21 cellular contexts compared by ENCODE assay signal in the genomic region with DNA sequence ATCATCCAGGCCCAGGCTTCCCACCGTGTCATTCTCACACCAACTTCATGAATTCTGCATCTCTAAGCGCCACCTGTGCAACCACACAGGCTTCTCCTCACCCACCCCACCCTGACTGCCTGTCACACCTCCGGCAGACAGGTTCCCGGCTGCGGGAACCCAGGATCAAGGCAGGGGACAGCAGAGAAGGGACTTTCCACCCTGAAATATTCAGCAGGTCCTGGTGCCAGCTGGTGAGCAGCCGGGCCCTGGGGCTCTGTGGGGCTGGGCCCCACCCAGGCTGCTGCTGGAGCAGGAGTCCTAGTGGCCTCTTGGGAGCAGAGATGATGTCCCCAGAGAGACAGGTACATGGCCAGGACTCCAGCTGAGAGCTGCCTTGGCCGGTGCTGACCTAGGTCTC. TPM values are rescaled to one million over a fixed set of nuclear protein-coding genes. Genes with fewer than 3 reads are reported as not detected.
DNase-seq lines count a peak whose midpoint lies in the region; ATAC-seq, FAIRE-seq and TF ChIP-seq lines count a peak whose summit lies in the region.
"Had no signal": no experiment of that assay in that cellular context is flagged by ENCODE, and none has a peak within 500 bp of the region (broad histone marks: within the 10 kb centered on the region; RNA-seq: fewer than 3 reads in every experiment).

No MANE protein-coding gene starts in this region.

- CTCF ChIA-PET in CD8-positive, alpha-beta memory T cell (lab: Charles Lee): interaction anchor here (1.2 to 13.0 kb wide), 4 partner anchors 10 to 30 kb away, joined by 3 to 153 read pairs (median 46); no protein-coding TSS in a partner anchor
- CTCF ChIA-PET in GM12878 (lab: Yijun Ruan, JAX): interaction anchor here (0.9 to 40.1 kb wide), 3 partner anchors 9 to 94 kb away, joined by 4 to 1107 read pairs (median 1107); a partner anchor contains a TSS

- H3K27ac ChIP-seq in CD8-positive, alpha-beta memory T cell (ENCODE audit: low read depth, low read length): no peak overlapping the region
- peak overlapping the region; percentile 63 for H3K27ac ChIP-seq in GM12878 (ENCODE audit: control insufficient read depth, insufficient read depth)
- H3K27ac ChIP-seq: brain microvascular endothelial cell, colonic mucosa, tibial artery had no signal

- H3K4me2 ChIP-seq in GM12878 (ENCODE audit: control insufficient read depth, insufficient read depth): peak overlapping the region; percentile 46
- H3K4me2 ChIP-seq: SK-N-SH had no signal

- no peak overlapping the region for H3K4me3 ChIP-seq in CD8-positive, alpha-beta memory T cell (ENCODE audit: low read length)
- H3K4me3 ChIP-seq in GM12878: no peak overlapping the region
- H3K4me3 ChIP-seq: colonic mucosa, tibial artery had no signal

- H4K20me1 ChIP-seq in GM12878 (ENCODE audit: control insufficient read depth, insufficient read depth): peaks cover 4% of the 10 kb centered on the region

- POLR2A ChIA-PET in CD8-positive, alpha-beta memory T cell (lab: Charles Lee): interaction anchor here (1.2 kb wide), 1 partner anchor 10 kb away, joined by 3 read pairs; no protein-coding TSS in a partner anchor
- POLR2A ChIA-PET in GM12878 (lab: Charles Lee): interaction anchor here (1.0 to 8.4 kb wide), 6 partner anchors 9 to 69 kb away, joined by 3 to 153 read pairs (median 4); a partner anchor contains a TSS

- TF ChIP-seq CTCF in GM12878 (IDR thresholded peaks at IDR 0.05 in 2 of 3, conservative IDR thresholded peaks at IDR 0.05 in 1 of 3; ENCODE audit: control insufficient read depth in 2 of 3, extremely low read depth in 1 of 3, insufficient read depth in 1 of 3, low read depth in 3 of 3, low read length in 3 of 3) (no peak), nephron (IDR thresholded peaks at IDR 0.05; ENCODE audit: unreplicated experiment in 3 of 3) (no peak)

- RAD21 ChIA-PET in GM12878 (lab: Charles Lee; ENCODE audit: unreplicated experiment): interaction anchor here (0.9 to 8.4 kb wide), 8 partner anchors 7 to 93 kb away, joined by 3 to 189 read pairs (median 4); no protein-coding TSS in a partner anchor

- DNase-seq in CD8-positive, alpha-beta memory T cell: no peak
- no peak for DNase-seq in GM12878 (ENCODE audit: low read depth, low spot score)
- no peak for DNase-seq in NCI-H2196 treated with DMSO at 0.1 percent for 48 hours (lab: John Stamatoyannopoulos, UW; ENCODE audit: unreplicated experiment)
- no peak for DNase-seq in putamen (ENCODE audit: low spot score)
- DNase-seq: activated CD4-positive, CD25-positive, alpha-beta regulatory T cell; activated CD8-positive, alpha-beta memory T cell treated with anti-CD3 and anti-CD28 coated beads for 24 hours; brain microvascular endothelial cell; colonic mucosa; COR-L47; DMS79 treated with DMSO at 0.1 percent for 48 hours; H9; Kasumi-1; NCI-H1048; NCI-H187; NCI-H774; SK-N-SH; stimulated activated naive CD8-positive, alpha-beta T cell treated with anti-CD3 and anti-CD28 coated beads, Interleukin-15, amount 100 ng/mL, for 72 hours; tibial artery had no signal

- no peaks in the 10 kb centered on the region for H3K9me3 Mint-ChIP-seq in CD8-positive, alpha-beta memory T cell
- H3K9me3 Mint-ChIP-seq in nephron: no peaks in the 10 kb centered on the region
- H3K9me3 Mint-ChIP-seq: H9; stimulated activated naive CD8-positive, alpha-beta T cell treated with anti-CD3 and anti-CD28 coated beads, Interleukin-15, amount 100 ng/mL, for 72 hours had no signal

- in situ Hi-C loops in GM12878 (cut with MboI): no loop called here

- peaks cover 98% of the 10 kb centered on the region for H3K4me1 ChIP-seq in CD8-positive, alpha-beta memory T cell (ENCODE audit: insufficient read depth, low read length)
- H3K4me1 ChIP-seq in GM12878 (ENCODE audit: control insufficient read depth, insufficient read depth, low read length): peaks cover 72% of the 10 kb centered on the region
- H3K4me1 ChIP-seq: colonic mucosa had no signal

- BruUV-seq in GM12878 (replicated peaks; lab: Mats Ljungman, UMichigan): no TSS peak

- peaks cover 40% of the 10 kb centered on the region for H3K36me3 ChIP-seq in CD8-positive, alpha-beta memory T cell (ENCODE audit: insufficient read depth, low read length)
- peaks cover 35 to 49% of the 10 kb centered on the region in 2 experiments for H3K36me3 ChIP-seq in GM12878 (ENCODE audit: control insufficient read depth in 2 of 2, insufficient read depth in 2 of 2, low read length in 1 of 2)
- H3K36me3 ChIP-seq: colonic mucosa had no signal

- H3K4me1 Mint-ChIP-seq in CD8-positive, alpha-beta memory T cell: peaks cover 93 to 100% (median 98%) of the 10 kb centered on the region in 3 donors
- peaks cover 83% of the 10 kb centered on the region for H3K4me1 Mint-ChIP-seq in nephron

- intact Hi-C loops in GM12878 (cut with micrococcal nuclease; ENCODE audit: unreplicated experiment): no loop called here

- H3K79me2 ChIP-seq in GM12878 (ENCODE audit: control insufficient read depth, insufficient read depth, low read length): peaks cover 98% of the 10 kb centered on the region

- peak; percentile 26; the same call in 1 of the 2 replicates for TF ChIP-seq POLR2A in GM12878 (IDR thresholded peaks at IDR 0.05; ENCODE audit: low read depth, low read length)

- H2AFZ ChIP-seq in GM12878 (ENCODE audit: control insufficient read depth, low read depth, low read length): no peak overlapping the region

- H3K36me3 Mint-ChIP-seq in CD8-positive, alpha-beta memory T cell: peaks cover 10 to 79% (median 16%) of the 10 kb centered on the region in 3 donors
- peaks cover 35% of the 10 kb centered on the region for H3K36me3 Mint-ChIP-seq in nephron (ENCODE audit: low read depth)

- TF ChIP-seq RAD21 in GM12878 (IDR thresholded peaks at IDR 0.05; ENCODE audit: insufficient read depth, low read depth, low read length): no peak

- H3K9ac ChIP-seq in GM12878 (ENCODE audit: control insufficient read depth, insufficient read depth, low read length): peak overlapping the region; percentile 1; the same call in 1 of the 2 replicates
- H3K9ac ChIP-seq: SK-N-SH had no signal

- no peaks in the 10 kb centered on the region for H3K9me3 ChIP-seq in CD8-positive, alpha-beta memory T cell (ENCODE audit: low read length)
- no peaks in the 10 kb centered on the region for H3K9me3 ChIP-seq in GM12878 (replicated peaks; ENCODE audit: control insufficient read depth, insufficient read depth, low read length)
- H3K9me3 ChIP-seq: colonic mucosa, SK-N-SH, tibial artery had no signal

- H3K27me3 ChIP-seq in CD8-positive, alpha-beta memory T cell (ENCODE audit: insufficient read depth, low read length, poor library complexity, severe bottlenecking): no peaks in the 10 kb centered on the region
- H3K27me3 ChIP-seq in GM12878 (replicated peaks in 1 of 2; ENCODE audit: control insufficient read depth in 2 of 2, insufficient read depth in 2 of 2, low read length in 1 of 2): no peaks in the 10 kb centered on the region
- H3K27me3 ChIP-seq: brain microvascular endothelial cell, colonic mucosa, tibial artery had no signal

- no peak for FAIRE-seq in GM12878 (lab: Jason Lieb, UNC)

- H3K4me3 Mint-ChIP-seq in CD8-positive, alpha-beta memory T cell: peak overlapping the region in 4 of 7 donors; percentile 15 to 37 (median 32)
- no peak overlapping the region for H3K4me3 Mint-ChIP-seq in nephron
- H3K4me3 Mint-ChIP-seq: H9 had no signal

- no peaks in the 10 kb centered on the region for H3K27me3 Mint-ChIP-seq in CD8-positive, alpha-beta memory T cell
- H3K27me3 Mint-ChIP-seq in nephron (ENCODE audit: low read depth): no peaks in the 10 kb centered on the region
- H3K27me3 Mint-ChIP-seq: stimulated activated naive CD8-positive, alpha-beta T cell treated with anti-CD3 and anti-CD28 coated beads, Interleukin-15, amount 100 ng/mL, for 72 hours had no signal

- SMC1A ChIA-PET in GM12878 (lab: Charles Lee; ENCODE audit: uncharacterized antibody, unreplicated experiment): interaction anchor here (1.1 to 35.3 kb wide), 3 partner anchors 9 to 96 kb away, joined by 3 to 1132 read pairs (median 1132); a partner anchor contains a TSS

- 19% methylated on average over 7 of the region's 7 CpGs for WGBS in GM12878 (ENCODE audit: insufficient coverage, insufficient replicate concordance, low lambda C conversion rate, missing lambda C conversion rate)

- H3K27ac Mint-ChIP-seq in CD8-positive, alpha-beta memory T cell: peak overlapping the region; percentile 74 to 93 (median 88)
- peak overlapping the region in 2 of 3 experiments; percentile 18 to 94 for H3K27ac Mint-ChIP-seq in nephron
- H3K27ac Mint-ChIP-seq: H9; stimulated activated naive CD8-positive, alpha-beta T cell treated with anti-CD3 and anti-CD28 coated beads, Interleukin-15, amount 100 ng/mL, for 72 hours had no signal

- peak; percentile 38 for ATAC-seq in HG02610 (IDR thresholded peaks at IDR 0.05; ENCODE audit: unreplicated experiment)
- ATAC-seq in GM12878: peak; percentile 11
- ATAC-seq in GM21576 (IDR thresholded peaks at IDR 0.05; ENCODE audit: unreplicated experiment): no peak
- ATAC-seq: stimulated activated naive CD8-positive, alpha-beta T cell treated with anti-CD3 and anti-CD28 coated beads, Interleukin-15, amount 100 ng/mL, for 72 hours had no signal

- no peak for TF ChIP-seq EP300 in GM12878 (IDR thresholded peaks at IDR 0.05; ENCODE audit: borderline replicate concordance in 1 of 2, control insufficient read depth in 1 of 2, low read depth in 2 of 2, low read length in 2 of 2)

TF ChIP-seq in GM12878, 131 proteins besides CTCF, POLR2A, EP300 and RAD21 (continues in another document):
- TF ChIP-seq JUNB (IDR thresholded peaks at IDR 0.05) (no peak), RUNX3 (IDR thresholded peaks at IDR 0.05; ENCODE audit: low read length) (peak; percentile 17; the same call in 1 of the 2 replicates), HCFC1 (IDR thresholded peaks at IDR 0.05; ENCODE audit: low read length) (no peak)

RNA-seq across cellular contexts. Expression of a gene that starts 12.7 kb away (rescaled TPM):
- 100 to 1,000 TPM; 452 to 459 TPM for total RNA-seq in CD8-positive, alpha-beta memory T cell
- 351 TPM for polyA plus RNA-seq in CD8-positive, alpha-beta memory T cell
- 295 and 301 TPM in 2 replicates for total RNA-seq in GM12878 (2013; cell fraction: nucleolus; rRNA removed)
- total RNA-seq in GM12878 (2014; rRNA removed) (477 and 484 TPM in 2 replicates), GM12878 (2014; rRNA removed; fragmentation: Illumina TruSeq; extraction: Trizol) (549 and 550 TPM in 2 replicates), GM12878 (2021) (528 and 542 TPM in 2 replicates)
- polyA plus RNA-seq in GM12878 (2011; ENCODE audit: low read depth): 195 TPM
- polyA plus RNA-seq in GM12878 (2011; rRNA removed) (460 and 571 TPM in 2 replicates), GM12878 (2014; fragmentation: Illumina TruSeq; extraction: Trizol) (506 and 510 TPM in 2 replicates), GM12878 (2014; fragmentation: Nextera tagmentation; extraction: Ambion mirVana) (10 to 100 TPM; 44.0 to 73.1 TPM), GM12878 (2014; rRNA removed) (453 and 470 TPM in 2 replicates), GM12878 (2016; fragmentation: Nextera tagmentation; extraction: Ambion mirVana) (100 to 1,000 TPM; 280 to 291 TPM)
- 618 and 630 TPM in 2 replicates for polyA plus RNA-seq in GM12878 (2011; cell fraction: cytosol; rRNA removed)
- polyA plus RNA-seq in GM12878 (2011; cell fraction: nucleus; rRNA removed): 407 and 532 TPM in 2 replicates
- polyA plus RNA-seq in GM12878 (2012): 297 and 330 TPM in 2 replicates
- 634 and 706 TPM in 2 replicates for polyA minus RNA-seq in GM12878 (2011; rRNA and poly(A)+ RNA removed)
- 242 and 263 TPM in 2 replicates for polyA minus RNA-seq in GM12878 (2011; cell fraction: cytosol; rRNA and poly(A)+ RNA removed)
- polyA minus RNA-seq in GM12878 (2011; cell fraction: nucleus; rRNA and poly(A)+ RNA removed): 286 and 410 TPM in 2 replicates

Comparison
In these comparisons a context has a peak if more than half of its experiments do, and no peak if none do; other contexts are left out.
1. H3K4me3 Mint-ChIP-seq: peak in CD8-positive, alpha-beta memory T cell (4 of 7); none in nephron (0 of 3).